ENCODE assay signal across 3 cellular contexts in the genomic region with DNA sequence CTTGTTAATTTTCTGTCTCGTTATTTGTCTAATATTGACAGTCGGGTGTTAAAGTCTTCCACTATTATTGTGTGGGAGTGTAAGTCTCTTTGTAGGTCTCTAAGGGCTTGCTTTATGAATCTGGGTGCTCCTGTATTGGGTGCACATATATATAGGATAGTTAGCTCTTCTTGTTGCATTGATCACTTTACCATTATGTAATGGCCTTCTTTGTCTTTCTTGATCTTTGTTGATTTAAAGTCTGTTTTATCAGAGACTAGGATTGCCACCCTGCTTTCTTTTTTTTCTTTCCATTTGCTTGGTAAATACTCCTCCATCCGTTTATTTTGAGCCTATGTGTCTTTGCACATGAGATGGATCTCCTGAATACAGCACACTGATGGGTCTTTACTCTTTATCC.
DNase-seq lines count a peak whose midpoint lies in the region; ATAC-seq, FAIRE-seq and TF ChIP-seq lines count a peak whose summit lies in the region.
"Not testable (repeated sequence)": the region's sequence is repeated elsewhere in the genome, so short reads cannot be mapped to it uniquely, and the experiment has no call there.

No MANE protein-coding gene starts in this region.

- H3K27me3 ChIP-seq in HepG2 (ENCODE audit: control insufficient read depth in 1 of 2, insufficient read depth in 2 of 2, low read length in 2 of 2) = not testable (repeated sequence)

- peaks cover 5 to 25% of the 10 kb centered on the region in 2 experiments; a peak in 4 of 5 replicates for H3K36me3 ChIP-seq in HepG2 (replicated peaks in 1 of 2; ENCODE audit: control insufficient read depth in 1 of 2, insufficient read depth in 2 of 2, low read length in 2 of 2)

- H3K4me1 Mint-ChIP-seq in endothelial cell (ENCODE audit: unreplicated experiment) = not testable (repeated sequence)

- TF ChIP-seq EP300 in HepG2 (IDR thresholded peaks at IDR 0.05; ENCODE audit: low read depth in 2 of 2, low read length in 2 of 2); HepG2 (CRISPR knock-in tag; IDR thresholded peaks at IDR 0.05; ENCODE audit: borderline replicate concordance): not testable (repeated sequence)

- BruUV-seq in HepG2 (replicated peaks; lab: Mats Ljungman, UMichigan) = not testable (repeated sequence)

- not testable (repeated sequence) for H3K27me3 Mint-ChIP-seq in endothelial cell (ENCODE audit: unreplicated experiment)

- not testable (repeated sequence) for H2AFZ ChIP-seq in HepG2 (ENCODE audit: low read length)

- H3K9me3 ChIP-seq in HepG2 (ENCODE audit: low read length) = not testable (repeated sequence)

- CTCF ChIA-PET in HepG2 (lab: Yijun Ruan, JAX; ENCODE audit: low intra/inter-chr PET ratio, low total read pairs) = not testable (repeated sequence)

- not testable (repeated sequence) for H3K79me2 ChIP-seq in HepG2 (ENCODE audit: insufficient read depth, low read length)

- H3K9me3 Mint-ChIP-seq in endothelial cell (ENCODE audit: unreplicated experiment) = not testable (repeated sequence)

- peaks cover 80% of the 10 kb centered on the region for H3K36me3 Mint-ChIP-seq in endothelial cell (ENCODE audit: low read depth, unreplicated experiment)

- not testable (repeated sequence) for TF ChIP-seq CTCF in endothelial cell (IDR thresholded peaks at IDR 0.05; ENCODE audit: unreplicated experiment); HepG2 (CRISPR knock-in tag; IDR thresholded peaks at IDR 0.05)

- not testable (repeated sequence) for H3K27ac ChIP-seq in HepG2 (ENCODE audit: extremely low read length, insufficient read depth, low read length)

- intact Hi-C loops in HepG2 (cut with micrococcal nuclease; ENCODE audit: unreplicated experiment) = not testable (repeated sequence)

- not testable (repeated sequence) for TF ChIP-seq RAD21 in HepG2 (CRISPR knock-in tag; IDR thresholded peaks at IDR 0.05)

- H3K4me3 Mint-ChIP-seq in endothelial cell (ENCODE audit: unreplicated experiment) = peak overlapping the region; percentile 22

- not testable (repeated sequence) for TF ChIP-seq POLR2A in H54 (IDR thresholded peaks at IDR 0.05; ENCODE audit: low read depth, low read length); HepG2 (IDR thresholded peaks at IDR 0.05; ENCODE audit: insufficient read depth in 1 of 2, low read depth in 2 of 2, low read length in 2 of 2)

- POLR2A ChIA-PET in HepG2 (lab: Yijun Ruan, JAX) = interaction anchor here (0.6 kb wide), 1 partner anchor 195 kb away, joined by 3 read pairs; no protein-coding TSS in a partner anchor

- peak; percentile 11 for FAIRE-seq in H54 (lab: Jason Lieb, UNC)
- FAIRE-seq in HepG2 (lab: Jason Lieb, UNC) = not testable (repeated sequence)

- not testable (repeated sequence) for DNase-seq in H54 (ENCODE audit: insufficient read length, low spot score); endothelial cell (ENCODE audit: low spot score); HepG2 (ENCODE audit: low spot score)

- in situ Hi-C loops in HepG2 (cut with HindIII; ENCODE audit: extremely low pct_ligation_motif_present, low pct_unique_long_range_greater_than_20kb) = not testable (repeated sequence)

- not testable (repeated sequence) for H3K27ac Mint-ChIP-seq in endothelial cell (ENCODE audit: unreplicated experiment)

- 73% methylated on average over 3 of the region's 3 CpGs for WGBS in HepG2 (ENCODE audit: low lambda C conversion rate)

- not testable (repeated sequence) for H3K9ac ChIP-seq in HepG2 (ENCODE audit: insufficient read depth, low read depth, low read length)

- not testable (repeated sequence) for ATAC-seq in HepG2

- not testable (repeated sequence) for H3K4me2 ChIP-seq in HepG2 (ENCODE audit: low read depth, low read length)

- H4K20me1 ChIP-seq in HepG2 (ENCODE audit: insufficient read depth, low read length) = not testable (repeated sequence)

- not testable (repeated sequence) for H3K4me3 ChIP-seq in HepG2 (replicated peaks in 1 of 3; ENCODE audit: insufficient read depth in 1 of 3, low read depth in 2 of 3, low read length in 3 of 3)

- peaks cover 34% of the 10 kb centered on the region for H3K4me1 ChIP-seq in HepG2 (ENCODE audit: insufficient read depth, low read length)

TF ChIP-seq in HepG2, 621 proteins besides CTCF, POLR2A, EP300 and RAD21:
- TF ChIP-seq FOXA3 (CRISPR knock-in tag; IDR thresholded peaks at IDR 0.05) (0 out of 2 replicates have a peak, but pooled peaks have one; percentile 6), SOX13 (CRISPR knock-in tag; conservative IDR thresholded peaks at IDR 0.05 in 1 of 2, IDR thresholded peaks at IDR 0.05 in 1 of 2) (peak in 1 of 2 experiments; percentile 52; a peak in 1 of 4 replicates), SOX6 (CRISPR knock-in tag; IDR thresholded peaks at IDR 0.05) (peak; percentile 55; the same call in 1 of the 2 replicates), TCF7 (IDR thresholded peaks at IDR 0.05; ENCODE audit: low read depth) (peak; percentile 26; the same call in 1 of the 2 replicates)
- TF ChIP-seq SOX13, SOX6 (IDR thresholded peaks at IDR 0.05): not testable (repeated sequence)
- TF ChIP-seq, protein P1, sequence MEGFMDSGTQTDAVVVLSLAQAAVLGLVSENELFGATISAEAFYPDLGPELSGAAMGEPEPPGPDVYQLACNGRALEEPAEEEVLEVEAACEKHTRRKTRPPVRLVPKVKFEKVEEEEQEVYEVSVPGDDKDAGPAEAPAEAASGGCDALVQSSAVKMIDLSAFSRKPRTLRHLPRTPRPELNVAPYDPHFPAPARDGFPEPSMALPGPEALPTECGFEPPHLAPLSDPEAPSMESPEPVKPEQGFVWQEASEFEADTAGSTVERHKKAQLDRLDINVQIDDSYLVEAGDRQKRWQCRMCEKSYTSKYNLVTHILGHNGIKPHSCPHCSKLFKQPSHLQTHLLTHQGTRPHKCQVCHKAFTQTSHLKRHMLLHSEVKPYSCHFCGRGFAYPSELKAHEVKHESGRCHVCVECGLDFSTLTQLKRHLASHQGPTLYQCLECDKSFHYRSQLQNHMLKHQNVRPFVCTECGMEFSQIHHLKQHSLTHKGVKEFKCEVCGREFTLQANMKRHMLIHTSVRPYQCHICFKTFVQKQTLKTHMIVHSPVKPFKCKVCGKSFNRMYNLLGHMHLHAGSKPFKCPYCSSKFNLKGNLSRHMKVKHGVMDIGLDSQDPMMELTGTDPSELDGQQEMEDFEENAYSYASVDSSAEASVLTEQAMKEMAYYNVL (CRISPR knock-in tag; IDR thresholded peaks at IDR 0.05; ENCODE audit: borderline replicate concordance) = peak; percentile 38; the same call in 1 of the 2 replicates
